In the genomic region with DNA sequence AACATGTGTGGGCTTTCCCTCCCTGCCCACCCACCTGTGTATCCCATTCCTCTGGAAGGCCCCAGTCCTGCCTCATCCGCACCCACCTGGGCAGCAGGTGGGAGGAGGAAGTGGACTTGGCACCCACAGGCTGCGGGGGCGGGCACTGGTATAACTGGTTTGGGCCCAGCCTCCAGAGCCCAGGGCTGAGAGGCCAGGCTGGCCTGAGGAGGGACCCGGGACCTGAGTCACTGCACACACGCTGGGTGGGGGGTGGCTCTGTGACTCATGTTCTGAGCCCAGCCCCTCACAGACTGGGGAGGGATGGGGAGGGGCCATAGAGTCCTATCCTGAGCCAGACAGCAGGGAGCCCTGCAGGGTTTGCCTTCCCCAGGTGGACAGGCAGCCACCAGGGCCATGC, we compare ENCODE assay signal across 9 cellular contexts. TPM values are rescaled to one million over a fixed set of nuclear protein-coding genes. Genes with fewer than 3 reads are reported as not detected.
A peak's percentile ranks its signal among the peaks of the same experiment; 100 is the strongest.
DNase-seq lines count a peak whose midpoint lies in the region; ATAC-seq and TF ChIP-seq lines count a peak whose summit lies in the region.
"Had no signal": no experiment of that assay in that cellular context is flagged by ENCODE, and none has a peak within 500 bp of the region (broad histone marks: within the 10 kb centered on the region; RNA-seq: fewer than 3 reads in every experiment).

No MANE protein-coding gene starts in this region.

- no peak overlapping the region for H2AFZ ChIP-seq in mesenchymal stem cell (ENCODE audit: low read depth, low read length)

- peak overlapping the region; percentile 45 for H3K4me2 ChIP-seq in mesenchymal stem cell (ENCODE audit: low read length, poor library complexity, severe bottlenecking)

- ATAC-seq in GM19324 (IDR thresholded peaks at IDR 0.05; ENCODE audit: low FRiP score, unreplicated experiment) (no peak), HG03108 (IDR thresholded peaks at IDR 0.05; ENCODE audit: unreplicated experiment) (no peak)

- H4K91ac ChIP-seq in mesenchymal stem cell (ENCODE audit: low read length) = peak overlapping the region; percentile 48

- no peaks in the 10 kb centered on the region for H3K9me3 ChIP-seq in mesenchymal stem cell (ENCODE audit: control insufficient read depth, low read length)

- no peak overlapping the region for H2BK5ac ChIP-seq in mesenchymal stem cell (ENCODE audit: low read depth, low read length, poor library complexity, severe bottlenecking)

- peak overlapping the region; percentile 79 for H3K27ac ChIP-seq in mesenchymal stem cell (ENCODE audit: low read length, poor library complexity, severe bottlenecking)

- WGBS in mesenchymal stem cell = 41% methylated on average over 5 of the region's 5 CpGs

- no peak overlapping the region for H2AK5ac ChIP-seq in mesenchymal stem cell (ENCODE audit: low read length, severe bottlenecking)

- peaks cover 0 to 34% of the 10 kb centered on the region in 2 experiments for H3K36me3 ChIP-seq in mesenchymal stem cell (ENCODE audit: control insufficient read depth in 1 of 2, insufficient read depth in 2 of 2, low read depth in 1 of 2, low read length in 2 of 2)

- peaks cover 47% of the 10 kb centered on the region for H3K4me1 ChIP-seq in mesenchymal stem cell (ENCODE audit: control insufficient read depth, insufficient read depth, low read depth, low read length)

- H2BK120ac ChIP-seq in mesenchymal stem cell (ENCODE audit: low read depth, low read length) = no peak overlapping the region

- peak overlapping the region; percentile 69 to 88 for H3K18ac ChIP-seq in mesenchymal stem cell (ENCODE audit: low read depth in 1 of 2, low read length in 2 of 2)

- H4K8ac ChIP-seq in mesenchymal stem cell (ENCODE audit: low read length) = peak overlapping the region; percentile 78

- TF ChIP-seq RAD21 in Ishikawa (IDR thresholded peaks at IDR 0.05; ENCODE audit: low read depth) = no peak; the same call in 1 of the 2 replicates

- DNase-seq in AG20443 (ENCODE audit: low spot score) (peak; percentile 88), cardiac fibroblast (ENCODE audit: low read depth in 2 of 2) (peak; percentile 59 to 68), mesenchymal stem cell (peak; percentile 93), amygdala (lab: John Stamatoyannopoulos, UW) (no peak), T-helper 1 cell (no peak)
- DNase-seq: T-cell had no signal

- peak overlapping the region in 1 of 2 experiments; percentile 56 for H3K4ac ChIP-seq in mesenchymal stem cell (ENCODE audit: low read depth in 1 of 2, low read length in 2 of 2)

- H3K27me3 ChIP-seq in mesenchymal stem cell (ENCODE audit: control insufficient read depth in 1 of 2, insufficient read depth in 1 of 2, low read length in 2 of 2) = peaks cover 0 to 6% of the 10 kb centered on the region in 2 experiments

- peaks cover 2% of the 10 kb centered on the region for H3K79me1 ChIP-seq in mesenchymal stem cell (replicated peaks; ENCODE audit: low read length, poor library complexity, severe bottlenecking)

- no peak overlapping the region for H2BK15ac ChIP-seq in mesenchymal stem cell (ENCODE audit: low read depth, poor library complexity, severe bottlenecking)

- peak; percentile 92 for TF ChIP-seq EP300 in Ishikawa (IDR thresholded peaks at IDR 0.05; ENCODE audit: borderline replicate concordance)

- H2BK12ac ChIP-seq in mesenchymal stem cell (ENCODE audit: low read length in 2 of 2) = peak overlapping the region; percentile 69 to 92

- no peak for TF ChIP-seq CTCF in cardiac fibroblast (IDR thresholded peaks at IDR 0.05; ENCODE audit: low read depth, low read length)

- H3K4me3 ChIP-seq in cardiac fibroblast (replicated peaks in 1 of 2; ENCODE audit: low read depth in 2 of 2, low read length in 2 of 2) = no peak overlapping the region
- H3K4me3 ChIP-seq in mesenchymal stem cell (ENCODE audit: insufficient read depth in 1 of 2, low read depth in 1 of 2, low read length in 2 of 2) = no peak overlapping the region

- H3K14ac ChIP-seq in mesenchymal stem cell (ENCODE audit: low read length in 2 of 2) = peak overlapping the region in 1 of 2 experiments; percentile 88

- no peak overlapping the region for H3K9ac ChIP-seq in mesenchymal stem cell (ENCODE audit: low read length)

- no peak overlapping the region for H3K23ac ChIP-seq in mesenchymal stem cell (ENCODE audit: low read length in 2 of 2)

TF ChIP-seq in Ishikawa, 13 proteins besides CTCF, POLR2A, EP300 and RAD21:
- TF ChIP-seq ZBTB7A (IDR thresholded peaks at IDR 0.05; ENCODE audit: low read depth) (peak; percentile 85), EGR1 (IDR thresholded peaks at IDR 0.05) (peak; percentile 100), TAF1 (IDR thresholded peaks at IDR 0.05; ENCODE audit: low read depth) (no peak; the same call in 1 of the 2 replicates), CEBPB (IDR thresholded peaks at IDR 0.05) (no peak), CREB1 (IDR thresholded peaks at IDR 0.05; ENCODE audit: low read depth) (0 out of 2 replicates have a peak, but pooled peaks have one; percentile 9), YY1 (IDR thresholded peaks at IDR 0.05; ENCODE audit: low read depth) (0 out of 2 replicates have a peak, but pooled peaks have one; percentile 22), TCF12 (IDR thresholded peaks at IDR 0.05; ENCODE audit: low read depth) (peak; percentile 96), NFIC (IDR thresholded peaks at IDR 0.05) (peak; percentile 97), TEAD4 (IDR thresholded peaks at IDR 0.05) (peak; percentile 68)
- TF ChIP-seq, protein P1, sequence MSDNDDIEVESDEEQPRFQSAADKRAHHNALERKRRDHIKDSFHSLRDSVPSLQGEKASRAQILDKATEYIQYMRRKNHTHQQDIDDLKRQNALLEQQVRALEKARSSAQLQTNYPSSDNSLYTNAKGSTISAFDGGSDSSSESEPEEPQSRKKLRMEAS (IDR thresholded peaks at IDR 0.05) = peak; percentile 75
- TF ChIP-seq, protein P2, sequence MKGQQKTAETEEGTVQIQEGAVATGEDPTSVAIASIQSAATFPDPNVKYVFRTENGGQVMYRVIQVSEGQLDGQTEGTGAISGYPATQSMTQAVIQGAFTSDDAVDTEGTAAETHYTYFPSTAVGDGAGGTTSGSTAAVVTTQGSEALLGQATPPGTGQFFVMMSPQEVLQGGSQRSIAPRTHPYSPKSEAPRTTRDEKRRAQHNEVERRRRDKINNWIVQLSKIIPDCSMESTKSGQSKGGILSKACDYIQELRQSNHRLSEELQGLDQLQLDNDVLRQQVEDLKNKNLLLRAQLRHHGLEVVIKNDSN (IDR thresholded peaks at IDR 0.05) = no peak
- TF ChIP-seq, protein P3, sequence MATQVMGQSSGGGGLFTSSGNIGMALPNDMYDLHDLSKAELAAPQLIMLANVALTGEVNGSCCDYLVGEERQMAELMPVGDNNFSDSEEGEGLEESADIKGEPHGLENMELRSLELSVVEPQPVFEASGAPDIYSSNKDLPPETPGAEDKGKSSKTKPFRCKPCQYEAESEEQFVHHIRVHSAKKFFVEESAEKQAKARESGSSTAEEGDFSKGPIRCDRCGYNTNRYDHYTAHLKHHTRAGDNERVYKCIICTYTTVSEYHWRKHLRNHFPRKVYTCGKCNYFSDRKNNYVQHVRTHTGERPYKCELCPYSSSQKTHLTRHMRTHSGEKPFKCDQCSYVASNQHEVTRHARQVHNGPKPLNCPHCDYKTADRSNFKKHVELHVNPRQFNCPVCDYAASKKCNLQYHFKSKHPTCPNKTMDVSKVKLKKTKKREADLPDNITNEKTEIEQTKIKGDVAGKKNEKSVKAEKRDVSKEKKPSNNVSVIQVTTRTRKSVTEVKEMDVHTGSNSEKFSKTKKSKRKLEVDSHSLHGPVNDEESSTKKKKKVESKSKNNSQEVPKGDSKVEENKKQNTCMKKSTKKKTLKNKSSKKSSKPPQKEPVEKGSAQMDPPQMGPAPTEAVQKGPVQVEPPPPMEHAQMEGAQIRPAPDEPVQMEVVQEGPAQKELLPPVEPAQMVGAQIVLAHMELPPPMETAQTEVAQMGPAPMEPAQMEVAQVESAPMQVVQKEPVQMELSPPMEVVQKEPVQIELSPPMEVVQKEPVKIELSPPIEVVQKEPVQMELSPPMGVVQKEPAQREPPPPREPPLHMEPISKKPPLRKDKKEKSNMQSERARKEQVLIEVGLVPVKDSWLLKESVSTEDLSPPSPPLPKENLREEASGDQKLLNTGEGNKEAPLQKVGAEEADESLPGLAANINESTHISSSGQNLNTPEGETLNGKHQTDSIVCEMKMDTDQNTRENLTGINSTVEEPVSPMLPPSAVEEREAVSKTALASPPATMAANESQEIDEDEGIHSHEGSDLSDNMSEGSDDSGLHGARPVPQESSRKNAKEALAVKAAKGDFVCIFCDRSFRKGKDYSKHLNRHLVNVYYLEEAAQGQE (IDR thresholded peaks at IDR 0.05; ENCODE audit: low read depth) = no peak

RNA-seq across cellular contexts. Expression of a gene that starts 16.7 kb away (rescaled TPM):
- polyA plus RNA-seq in mesenchymal stem cell (2013, experiment 1 of 2) = 272 TPM
- 276 TPM for polyA plus RNA-seq in mesenchymal stem cell (2013, experiment 2 of 2)

RNA-seq across cellular contexts. Expression of a gene that starts 26.9 kb away (rescaled TPM):
- 29.4 TPM for polyA plus RNA-seq in mesenchymal stem cell (2013, experiment 1 of 2)
- polyA plus RNA-seq in mesenchymal stem cell (2013, experiment 2 of 2) = 31.0 TPM

Comparison
In these comparisons a context has a peak if more than half of its experiments do, and no peak if none do; other contexts are left out.
1. DNase-seq: peak in AG20443 (single experiment), cardiac fibroblast (2 of 2) and mesenchymal stem cell (single experiment); none in amygdala (0 of 56) and T-helper 1 cell (0 of 5).